ENCODE assay signal across 25 cellular contexts in the genomic region with DNA sequence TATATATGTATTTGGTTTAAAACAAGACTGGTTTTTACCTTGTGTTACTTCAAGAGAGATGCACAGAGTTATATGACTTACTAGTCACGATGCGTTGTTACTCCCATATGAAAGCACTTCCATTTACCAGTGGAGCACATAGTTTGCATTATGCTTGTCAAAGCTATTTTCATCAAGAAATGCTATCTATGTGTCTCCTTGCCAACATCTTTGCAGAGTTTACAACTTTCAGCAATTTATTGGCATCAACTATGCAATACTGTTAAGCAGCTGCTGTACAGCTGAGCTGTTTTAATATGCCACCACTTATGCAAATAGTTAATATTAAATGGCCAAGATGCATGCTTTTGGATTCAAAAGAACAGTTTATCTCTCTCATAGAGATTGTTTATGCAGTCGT.
"Had no signal": no experiment of that assay in that cellular context is flagged by ENCODE, and none has a peak within 500 bp of the region (broad histone marks: within the 10 kb centered on the region; RNA-seq: fewer than 3 reads in every experiment).

No MANE protein-coding gene starts in this region.

- H3K36me3 ChIP-seq: lower lobe of right lung, pancreas, prostate gland, uterus had no signal

- H3K4me3 ChIP-seq: left lung, lower lobe of right lung, pancreas, prostate gland, sigmoid colon, smooth muscle cell, tibial nerve, uterus had no signal

- DNase-seq: left colon; left lung; lower lobe of right lung; mammary epithelial cell; mesenchymal stem cell; naive thymus-derived CD8-positive, alpha-beta T cell; nucleus accumbens; pancreas; posterior cingulate gyrus; retina; right cardiac atrium; sigmoid colon; stimulated activated CD4-positive, alpha-beta T cell treated with anti-CD3 and anti-CD28 coated beads, Interleukin-1b, Interleukin-23, amount 100 ng/mL, for 48 hours; stimulated activated CD4-positive, alpha-beta T cell treated with anti-CD3 and anti-CD28 coated beads, Interleukin-2, amount 100 ng/mL, for 48 hours; stimulated activated CD4-positive, alpha-beta T cell treated with anti-CD3 and anti-CD28 coated beads, Interleukin-4, amount 100 ng/mL, for 4 hours; stimulated activated CD8-positive, alpha-beta memory T cell treated with anti-CD3 and anti-CD28 coated beads, Interleukin-4, amount 100 ng/mL, for 48 hours; stimulated activated naive CD4-positive, alpha-beta T cell treated with Interleukin-2 at 50 U/mL for 16 hours; stimulated activated naive CD8-positive, alpha-beta T cell treated with anti-CD3 and anti-CD28 coated beads, Interleukin-15, amount 100 ng/mL, for 72 hours; substantia nigra; uterus had no signal

- H3K4me1 ChIP-seq: left lung, lower lobe of right lung, pancreas, prostate gland, sigmoid colon, tibial nerve, uterus had no signal

- H3K27ac ChIP-seq: left lung, lower lobe of right lung, pancreas, prostate gland, sigmoid colon, tibial nerve, uterus had no signal

- ATAC-seq: left colon; left lung; lower lobe of right lung; naive thymus-derived CD8-positive, alpha-beta T cell; pancreas; right cardiac atrium; stimulated activated memory B cell treated with anti-CD40 and anti-IgM and Interleukin-4, amounts not matched to agents 10 μg/mL and 1 μg/mL and 100 μg/mL, for 72 hours; stimulated activated naive CD8-positive, alpha-beta T cell treated with anti-CD3 and anti-CD28 coated beads, Interleukin-15, amount 100 ng/mL, for 72 hours had no signal

- FAIRE-seq: keratinocyte, pancreas had no signal

- H3K27me3 ChIP-seq: left lung, pancreas, sigmoid colon, tibial nerve, uterus had no signal

- H3K9me3 ChIP-seq: left lung, lower lobe of right lung, pancreas, prostate gland, sigmoid colon, tibial nerve, uterus had no signal

- H3K4me2 ChIP-seq: smooth muscle cell had no signal
